Comparison of ENCODE assay signal across 27 cellular contexts in the genomic region with DNA sequence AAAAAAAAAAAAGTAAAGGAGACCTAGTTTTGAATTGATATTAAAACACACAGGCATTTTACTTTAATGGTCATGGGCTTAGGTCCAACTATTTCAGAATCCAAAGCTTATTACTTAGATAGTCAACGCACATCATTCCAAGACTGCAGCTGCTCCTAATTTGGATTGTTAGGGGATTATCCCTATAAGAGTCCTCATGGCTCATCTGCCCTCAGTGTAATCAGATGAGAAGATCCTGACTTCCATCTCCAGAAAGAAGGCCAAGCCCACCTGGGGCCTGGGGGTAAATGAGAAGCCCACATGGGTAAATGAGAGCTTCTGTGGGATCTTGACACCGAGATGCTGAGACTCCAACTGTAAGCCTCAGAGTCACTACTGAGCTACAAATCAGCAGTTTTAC.
"Had no signal": no experiment of that assay in that cellular context is flagged by ENCODE, and none has a peak within 500 bp of the region (broad histone marks: within the 10 kb centered on the region; RNA-seq: fewer than 3 reads in every experiment).

No MANE protein-coding gene starts in this region.

- DNase-seq: activated CD4-positive, alpha-beta memory T cell treated with anti-CD3 and anti-CD28 coated beads for 36 hours; activated CD4-positive, alpha-beta T cell treated with anti-CD3 and anti-CD28 coated beads, Interleukin-2, amount 10 ng/mL, durations not matched to agents 7 days and 5 days; activated CD4-positive, CD25-positive, alpha-beta regulatory T cell; activated gamma-delta T cell; activated naive CD4-positive, alpha-beta T cell treated with anti-CD3 and anti-CD28 coated beads for 36 hours; activated T-cell treated with anti-CD3 and anti-CD28 coated beads for 4 hours; activated T-cell treated with anti-CD3 and anti-CD28 coated beads, Interleukin-2, amount 50 U/mL, for 48 hours; brain microvascular endothelial cell; MG63; MV-4-11; NCI-H1105; NCI-H1436; NCI-H187 treated with DMSO at 0.1 percent for 48 hours; NCI-H2081 treated with DMSO at 0.1 percent for 48 hours; NCI-H526 treated with DMSO at 0.1 percent for 48 hours; NK-92 treated with Interleukin-12 subunit alpha and Interleukin-12 subunit beta, amount 100 ng/mL, for 24 hours; OCI-M1; RPMI8226; T-cell; T-helper 2 cell; T1000 had no signal

- H3K4me3 Mint-ChIP-seq: activated CD4-positive, alpha-beta memory T cell treated with anti-CD3 and anti-CD28 coated beads for 36 hours; activated CD4-positive, alpha-beta T cell treated with anti-CD3 and anti-CD28 coated beads, Interleukin-2, amount 10 ng/mL, durations not matched to agents 7 days and 5 days; activated naive CD4-positive, alpha-beta T cell treated with anti-CD3 and anti-CD28 coated beads for 36 hours; activated naive CD8-positive, alpha-beta T cell; activated T-helper 17 cell treated with anti-CD3 and anti-CD28 coated beads, Interleukin-2, amount 50 U/mL, for 72 hours; T-cell had no signal

- H3K27ac ChIP-seq: brain microvascular endothelial cell, cardiac muscle cell, SK-N-MC had no signal

- H3K36me3 Mint-ChIP-seq: activated CD4-positive, alpha-beta memory T cell treated with anti-CD3 and anti-CD28 coated beads for 36 hours; activated naive CD8-positive, alpha-beta T cell; T-cell had no signal

- H3K36me3 ChIP-seq: brain microvascular endothelial cell, cardiac muscle cell, MG63 had no signal

- H3K9me3 Mint-ChIP-seq: activated CD4-positive, alpha-beta memory T cell treated with anti-CD3 and anti-CD28 coated beads for 36 hours; activated CD4-positive, alpha-beta T cell treated with anti-CD3 and anti-CD28 coated beads, Interleukin-2, amount 10 ng/mL, durations not matched to agents 7 days and 5 days; activated naive CD4-positive, alpha-beta T cell treated with anti-CD3 and anti-CD28 coated beads for 36 hours; activated T-helper 17 cell treated with anti-CD3 and anti-CD28 coated beads, Interleukin-2, amount 50 U/mL, for 72 hours had no signal

- H3K9me3 ChIP-seq: MG63 had no signal

- H3K4me1 Mint-ChIP-seq: activated CD4-positive, alpha-beta T cell treated with anti-CD3 and anti-CD28 coated beads, Interleukin-2, amount 10 ng/mL, durations not matched to agents 7 days and 5 days; activated T-helper 17 cell treated with anti-CD3 and anti-CD28 coated beads, Interleukin-2, amount 50 U/mL, for 72 hours; T-cell had no signal

- H3K27me3 ChIP-seq: brain microvascular endothelial cell, cardiac muscle cell, MG63 had no signal

- H3K27me3 Mint-ChIP-seq: activated CD4-positive, alpha-beta memory T cell treated with anti-CD3 and anti-CD28 coated beads for 36 hours; activated CD4-positive, alpha-beta T cell treated with anti-CD3 and anti-CD28 coated beads, Interleukin-2, amount 10 ng/mL, durations not matched to agents 7 days and 5 days; activated naive CD8-positive, alpha-beta T cell; activated T-helper 17 cell treated with anti-CD3 and anti-CD28 coated beads, Interleukin-2, amount 50 U/mL, for 72 hours; T-cell had no signal

- ATAC-seq: activated T-helper 17 cell treated with anti-CD3 and anti-CD28 coated beads, Interleukin-2, amount 50 U/mL, for 72 hours; Panc1; Right ventricle myocardium inferior; T-cell had no signal

- H3K27ac Mint-ChIP-seq: activated CD4-positive, alpha-beta memory T cell treated with anti-CD3 and anti-CD28 coated beads for 36 hours; activated CD4-positive, alpha-beta T cell treated with anti-CD3 and anti-CD28 coated beads, Interleukin-2, amount 10 ng/mL, durations not matched to agents 7 days and 5 days; activated naive CD4-positive, alpha-beta T cell treated with anti-CD3 and anti-CD28 coated beads for 36 hours; activated naive CD8-positive, alpha-beta T cell; activated T-helper 17 cell treated with anti-CD3 and anti-CD28 coated beads, Interleukin-2, amount 50 U/mL, for 72 hours; T-cell had no signal

- H3K4me3 ChIP-seq: cardiac muscle cell, MG63, SK-N-MC had no signal
